ENCODE assay signal across 21 cellular contexts in the genomic region with DNA sequence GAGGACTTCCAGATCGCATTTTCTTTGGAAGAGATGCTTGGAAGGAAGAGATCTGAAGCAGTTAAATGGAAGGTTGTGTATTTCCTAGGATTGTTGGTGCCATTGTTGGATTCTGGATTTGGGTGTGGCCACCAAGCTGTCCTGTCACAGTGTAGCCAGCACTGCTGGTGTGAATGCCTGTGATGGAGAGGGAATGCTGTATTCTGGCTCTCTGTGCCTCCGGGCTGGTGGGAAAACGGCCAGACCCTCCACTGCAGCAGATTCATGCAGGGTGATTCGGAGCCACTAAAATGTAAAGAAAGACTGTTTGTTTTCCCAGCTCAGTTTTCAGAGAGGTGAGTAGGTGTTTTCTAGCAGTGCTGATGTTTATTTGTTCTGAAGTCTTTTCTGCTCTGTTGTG. TPM values are rescaled to one million over a fixed set of nuclear protein-coding genes. Genes with fewer than 3 reads are reported as not detected.
"Had no signal": no experiment of that assay in that cellular context is flagged by ENCODE, and none has a peak within 500 bp of the region (broad histone marks: within the 10 kb centered on the region; RNA-seq: fewer than 3 reads in every experiment).

No MANE protein-coding gene starts in this region.

- H3K4me1 ChIP-seq: esophagus squamous epithelium, left lung, right atrium auricular region, upper lobe of left lung had no signal

- H3K27ac ChIP-seq: brain microvascular endothelial cell, esophagus squamous epithelium, left lung, right atrium auricular region, upper lobe of left lung had no signal

- H3K9me3 ChIP-seq: esophagus squamous epithelium, left lung, right atrium auricular region, upper lobe of left lung had no signal

- H3K27me3 ChIP-seq: brain microvascular endothelial cell, right atrium auricular region, upper lobe of left lung had no signal

- DNase-seq: activated CD4-positive, alpha-beta T cell treated with anti-CD3 and anti-CD28 coated beads, Interleukin-2, amount 10 ng/mL, durations not matched to agents 7 days and 5 days; activated CD8-positive, alpha-beta memory T cell treated with anti-CD3 and anti-CD28 coated beads, Interleukin-2, amount 50 U/mL, for 48 hours; activated gamma-delta T cell; activated T-cell treated with anti-CD3 and anti-CD28 coated beads, Interleukin-2, amount 50 U/mL, for 72 hours; amniotic stem cell; brain microvascular endothelial cell; cortex of kidney; effector CD4-positive, alpha-beta T cell; esophagus squamous epithelium; hippocampal formation; left lung; natural killer cell; nucleus accumbens; upper lobe of left lung had no signal

- ATAC-seq: activated naive CD4-positive, alpha-beta T cell treated with anti-CD3 and anti-CD28 coated beads, Interleukin-2, amount 50 U/mL, for 72 hours; activated T-cell treated with anti-CD3 and anti-CD28 coated beads, Interleukin-2, amount 50 U/mL, for 72 hours; left lung; natural killer cell had no signal

- H3K36me3 ChIP-seq: brain microvascular endothelial cell, esophagus squamous epithelium, left lung, right atrium auricular region, upper lobe of left lung had no signal

- H3K4me3 ChIP-seq: esophagus squamous epithelium, left lung, right atrium auricular region, upper lobe of left lung had no signal

RNA-seq across cellular contexts. Expression of a gene that starts 30.7 kb away (rescaled TPM):
- total RNA-seq: activated CD4-positive, alpha-beta T cell treated with anti-CD3 and anti-CD28 coated beads, Interleukin-2, amount 10 ng/mL, durations not matched to agents 7 days and 5 days; activated naive CD4-positive, alpha-beta T cell treated with anti-CD3 and anti-CD28 coated beads, Interleukin-2, amount 50 U/mL, for 72 hours; activated T-cell treated with anti-CD3 and anti-CD28 coated beads, Interleukin-2, amount 50 U/mL, for 72 hours; endothelial cell of umbilical vein; esophagus squamous epithelium; fibroblast of villous mesenchyme; left lung; mucosa of gallbladder; natural killer cell; posterior vena cava; right atrium auricular region; temporal lobe; upper lobe of left lung had no signal
- polyA plus RNA-seq: endothelial cell of umbilical vein had no signal
